In genomic region chr15:78070049-78070698, GRCh38 we compare ENCODE assay signal across 11 cellular contexts. TPM values are rescaled to one million over a fixed set of nuclear protein-coding genes. Genes with fewer than 3 reads are reported as not detected.
DNase-seq lines count a peak whose midpoint lies in the region; ATAC-seq and TF ChIP-seq lines count a peak whose summit lies in the region.
"Had no signal": no experiment of that assay in that cellular context is flagged by ENCODE, and none has a peak within 500 bp of the region (broad histone marks: within the 10 kb centered on the region; RNA-seq: fewer than 3 reads in every experiment).

No MANE protein-coding gene starts in this region.

- peak overlapping the region; percentile 11 for H3K4me3 Mint-ChIP-seq in chondrocyte (ENCODE audit: unreplicated experiment)

- H3K4me1 Mint-ChIP-seq in chondrocyte (ENCODE audit: low read depth): peaks cover 40% of the 10 kb centered on the region

- no peaks in the 10 kb centered on the region for H3K9me3 ChIP-seq in Peyer's patch

- H3K27ac ChIP-seq in Peyer's patch (peak overlapping the region; percentile 61 to 87 (median 75)), skin epidermis (peak overlapping the region in 20 of 21 experiments; percentile 22 to 95 (median 78))

- H3K36me3 Mint-ChIP-seq in chondrocyte (ENCODE audit: low read depth): no peaks in the 10 kb centered on the region

- peaks cover 2 to 90% (median 29%) of the 10 kb centered on the region in 4 donors for H3K4me1 ChIP-seq in Peyer's patch

- DNase-seq in Peyer's patch (peak in 2 of 3 donors; percentile 71 to 79), chondrocyte (ENCODE audit: low spot score) (no peak), LoVo (ENCODE audit: low spot score) (no peak), mucosa of gallbladder (ENCODE audit: low spot score) (no peak)
- DNase-seq: anterior cingulate cortex, NCI-H1436 had no signal

- H3K36me3 ChIP-seq in Peyer's patch: no peaks in the 10 kb centered on the region

- ATAC-seq in HG03439 (IDR thresholded peaks at IDR 0.05; ENCODE audit: unreplicated experiment) (no peak), HG03571 (IDR thresholded peaks at IDR 0.05; ENCODE audit: unreplicated experiment) (no peak)

- H3K4me3 ChIP-seq in GM08714 (ENCODE audit: low read length) (peak overlapping the region; percentile 58; the same call in 1 of the 2 replicates), Peyer's patch (no peak overlapping the region), skin epidermis (no peak overlapping the region)

- TF ChIP-seq CTCF in Peyer's patch (IDR thresholded peaks at IDR 0.05) (no peak), chondrocyte (IDR thresholded peaks at IDR 0.05) (no peak)

- H3K27ac Mint-ChIP-seq in chondrocyte (ENCODE audit: unreplicated experiment): peak overlapping the region; percentile 77

- H3K9me3 Mint-ChIP-seq in chondrocyte (ENCODE audit: low read depth): no peaks in the 10 kb centered on the region

- H3K27me3 Mint-ChIP-seq in chondrocyte (ENCODE audit: low read depth): no peaks in the 10 kb centered on the region

- TF ChIP-seq POLR2A in Peyer's patch (IDR thresholded peaks at IDR 0.05): no peak

- H3K27me3 ChIP-seq in Peyer's patch: no peaks in the 10 kb centered on the region

RNA-seq across cellular contexts. Expression of gene TBC1D2B, which starts 7.3 kb away (rescaled TPM):
- total RNA-seq in Peyer's patch (10 to 100 TPM; 52.9 to 94.9 (median 72.4) TPM), chondrocyte (44.3 to 64.2 TPM (median 58.1 TPM) in 3 replicates), mucosa of gallbladder (75.5 TPM)

RNA-seq across cellular contexts. Expression of gene SH2D7, which starts 22.2 kb away (rescaled TPM):
- 1 to 10 TPM; 3.3 to 7.7 (median 4.6) TPM for total RNA-seq in Peyer's patch
- not detected in 3 replicates for total RNA-seq in chondrocyte
- 2.3 TPM for total RNA-seq in mucosa of gallbladder
- total RNA-seq: lung microvascular endothelial cell had no signal

Comparison
In these comparisons a context has a peak if more than half of its experiments do, and no peak if none do; other contexts are left out.
1. DNase-seq: peak in Peyer's patch (2 of 3); none in chondrocyte (single experiment), LoVo (single experiment) and mucosa of gallbladder (single experiment).